11 cellular contexts compared by ENCODE assay signal in genomic region chr6:40907198-40907701, GRCh38.
DNase-seq lines count a peak whose midpoint lies in the region; ATAC-seq, FAIRE-seq and TF ChIP-seq lines count a peak whose summit lies in the region.
"Had no signal": no experiment of that assay in that cellular context is flagged by ENCODE, and none has a peak within 500 bp of the region (broad histone marks: within the 10 kb centered on the region; RNA-seq: fewer than 3 reads in every experiment).

No MANE protein-coding gene starts in this region.

- no peak overlapping the region for H3K9ac ChIP-seq in HepG2 (ENCODE audit: insufficient read depth, low read depth, low read length)

- POLR2A ChIA-PET in HepG2 (lab: Yijun Ruan, JAX): no interaction called here

- no peaks in the 10 kb centered on the region for H3K9me3 ChIP-seq in HepG2 (ENCODE audit: low read length)

- TF ChIP-seq EP300 in HepG2 (IDR thresholded peaks at IDR 0.05; ENCODE audit: low read depth in 2 of 2, low read length in 2 of 2) (no peak), HepG2 (CRISPR knock-in tag; IDR thresholded peaks at IDR 0.05; ENCODE audit: borderline replicate concordance) (no peak)

- DNase-seq in EH (ENCODE audit: low read depth) (peak; percentile 85), NCI-H2029 (lab: John Stamatoyannopoulos, UW) (peak; percentile 93), astrocyte of the spinal cord (ENCODE audit: low read depth, low spot score) (peak; percentile 32), HepG2 (ENCODE audit: low spot score) (peak; percentile 19), HCEC 1CT (no peak)
- DNase-seq in stimulated activated naive CD8-positive, alpha-beta T cell treated with anti-CD3 and anti-CD28 coated beads, Interleukin-15, Interleukin-2, amounts not matched to agents 100 U/mL and 50 U/mL, for 24 hours: no peak
- DNase-seq: erythroblast; NCI-H1436 treated with DMSO at 0.1 percent for 48 hours; stimulated activated CD8-positive, alpha-beta memory T cell treated with anti-CD3 and anti-CD28 coated beads, Interleukin-4, amount 100 ng/mL, for 48 hours had no signal

- ATAC-seq in HepG2 (no peak), HG03432 (IDR thresholded peaks at IDR 0.05; ENCODE audit: unreplicated experiment) (no peak), GM18519 (IDR thresholded peaks at IDR 0.05; ENCODE audit: low FRiP score, unreplicated experiment) (no peak)
- no peak for ATAC-seq in stimulated activated naive CD8-positive, alpha-beta T cell treated with anti-CD3 and anti-CD28 coated beads, Interleukin-15, Interleukin-2, amounts not matched to agents 100 U/mL and 50 U/mL, for 24 hours

- H3K4me2 ChIP-seq in HepG2 (ENCODE audit: low read depth, low read length): no peak overlapping the region

- FAIRE-seq in HepG2 (lab: Jason Lieb, UNC): no peak

- H3K27me3 ChIP-seq in HepG2 (ENCODE audit: control insufficient read depth in 1 of 2, insufficient read depth in 2 of 2, low read length in 2 of 2): no peaks in the 10 kb centered on the region

- BruUV-seq in HepG2 (replicated peaks; lab: Mats Ljungman, UMichigan): no TSS peak

- TF ChIP-seq CTCF in astrocyte of the spinal cord (IDR thresholded peaks at IDR 0.05; ENCODE audit: low read depth, low read length) (no peak), HepG2 (CRISPR knock-in tag; IDR thresholded peaks at IDR 0.05) (no peak)

- peaks cover 25% of the 10 kb centered on the region for H3K4me1 ChIP-seq in HepG2 (ENCODE audit: insufficient read depth, low read length)

- WGBS in HepG2 (ENCODE audit: low lambda C conversion rate): 36% methylated on average over 4 of the region's 4 CpGs

- no peak overlapping the region for H2AFZ ChIP-seq in HepG2 (ENCODE audit: low read length)

- H3K27ac ChIP-seq in HepG2 (ENCODE audit: extremely low read length, insufficient read depth, low read length): no peak overlapping the region

- no peak for TF ChIP-seq RAD21 in HepG2 (CRISPR knock-in tag; IDR thresholded peaks at IDR 0.05)

- H3K79me2 ChIP-seq in HepG2 (ENCODE audit: insufficient read depth, low read length): no peaks in the 10 kb centered on the region

- intact Hi-C loops in HepG2 (cut with micrococcal nuclease; ENCODE audit: unreplicated experiment): no loop called here

- no peak overlapping the region for H3K4me3 ChIP-seq in astrocyte of the spinal cord (ENCODE audit: low read depth, low read length)
- no peak overlapping the region for H3K4me3 ChIP-seq in HepG2 (replicated peaks in 1 of 3; ENCODE audit: insufficient read depth in 1 of 3, low read depth in 2 of 3, low read length in 3 of 3)

- no peaks in the 10 kb centered on the region for H4K20me1 ChIP-seq in HepG2 (ENCODE audit: insufficient read depth, low read length)

- no peak for TF ChIP-seq POLR2A in HepG2 (IDR thresholded peaks at IDR 0.05; ENCODE audit: insufficient read depth in 1 of 2, low read depth in 2 of 2, low read length in 2 of 2)

- no peaks in the 10 kb centered on the region for H3K36me3 ChIP-seq in HepG2 (replicated peaks in 1 of 2; ENCODE audit: control insufficient read depth in 1 of 2, insufficient read depth in 2 of 2, low read length in 2 of 2)

- CTCF ChIA-PET in HepG2 (lab: Yijun Ruan, JAX; ENCODE audit: low intra/inter-chr PET ratio, low total read pairs): no interaction called here

- in situ Hi-C loops in astrocyte of the spinal cord (cut with HindIII; ENCODE audit: low sequenced_read_pairs): no loop called here
- in situ Hi-C loops in HepG2 (cut with HindIII; ENCODE audit: extremely low pct_ligation_motif_present, low pct_unique_long_range_greater_than_20kb): no loop called here

TF ChIP-seq in HepG2, 621 proteins besides CTCF, POLR2A, EP300 and RAD21:
- TF ChIP-seq ZNF501 (CRISPR knock-in tag; IDR thresholded peaks at IDR 0.05) (no peak), LCORL (IDR thresholded peaks at IDR 0.05) (0 out of 2 replicates have a peak, but pooled peaks have one; percentile 7), LCORL (CRISPR knock-in tag; IDR thresholded peaks at IDR 0.05) (no peak), MIER2 (CRISPR knock-in tag; IDR thresholded peaks at IDR 0.05) (no peak), FOXK1 (CRISPR knock-in tag; IDR thresholded peaks at IDR 0.05; ENCODE audit: borderline replicate concordance, low read depth) (no peak), ZKSCAN5 (CRISPR knock-in tag; IDR thresholded peaks at IDR 0.05) (no peak), ZNF234 (CRISPR knock-in tag; conservative IDR thresholded peaks at IDR 0.05) (no peak), HDAC6 (IDR thresholded peaks at IDR 0.05; ENCODE audit: low read depth, low read length) (no peak)

Comparison
In these comparisons a context has a peak if more than half of its experiments do, and no peak if none do; other contexts are left out.
1. DNase-seq: peak in EH (single experiment), NCI-H2029 (single experiment), astrocyte of the spinal cord (single experiment) and HepG2 (single experiment); none in HCEC 1CT (single experiment) and stimulated activated naive CD8-positive, alpha-beta T cell treated with anti-CD3 and anti-CD28 coated beads, Interleukin-15, Interleukin-2, amounts not matched to agents 100 U/mL and 50 U/mL, for 24 hours (single experiment).